ENCODE assay signal across 8 cellular contexts in the genomic region with DNA sequence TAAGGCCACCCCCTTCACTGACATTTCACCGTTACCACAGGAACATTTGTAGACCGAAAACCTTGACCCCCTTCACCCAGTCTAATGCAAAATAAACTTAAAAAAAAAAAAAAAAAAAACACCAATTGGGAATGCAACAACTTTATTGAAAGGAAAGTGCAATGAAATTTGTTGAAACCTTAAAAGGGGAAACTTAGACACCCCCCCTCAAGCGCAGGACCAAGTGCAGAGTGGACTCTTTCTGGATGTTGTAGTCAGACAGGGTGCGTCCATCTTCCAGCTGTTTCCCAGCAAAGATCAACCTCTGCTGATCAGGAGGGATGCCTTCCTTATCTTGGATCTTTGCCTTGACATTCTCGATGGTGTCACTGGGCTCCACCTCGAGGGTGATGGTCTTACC. TPM values are rescaled to one million over a fixed set of nuclear protein-coding genes. Genes with fewer than 3 reads are reported as not detected.
A peak's percentile ranks its signal among the peaks of the same experiment; 100 is the strongest.
DNase-seq lines count a peak whose midpoint lies in the region; ATAC-seq and TF ChIP-seq lines count a peak whose summit lies in the region.
"Not testable (repeated sequence)": the region's sequence is repeated elsewhere in the genome, so short reads cannot be mapped to it uniquely, and the experiment has no call there.

No MANE protein-coding gene starts in this region.

- not testable (repeated sequence) for TF ChIP-seq CTCF in OCI-LY7 (conservative IDR thresholded peaks at IDR 0.05; ENCODE audit: low read length); cardiac fibroblast (IDR thresholded peaks at IDR 0.05; ENCODE audit: low read depth, low read length); fibroblast of villous mesenchyme (IDR thresholded peaks at IDR 0.05; ENCODE audit: insufficient read depth, low read depth, low read length); gastrocnemius medialis (IDR thresholded peaks at IDR 0.05 in 4 of 5, conservative IDR thresholded peaks at IDR 0.05 in 1 of 5); upper lobe of right lung (IDR thresholded peaks at IDR 0.05)

- TF ChIP-seq POLR2A in gastrocnemius medialis (IDR thresholded peaks at IDR 0.05), result not testable (repeated sequence)

- H3K4me3 Mint-ChIP-seq in CD8-positive, alpha-beta memory T cell, result peak overlapping the region; percentile 20 to 78 (median 57)
- H3K4me3 Mint-ChIP-seq in activated T-helper 1 cell treated with anti-CD3 and anti-CD28 coated beads, Interleukin-12 subunit alpha, Interleukin-12 subunit beta, Interleukin-2, Interleukin-4 antibody, amounts not matched to agents 30 ng/mL and 10 ng/mL and 1 ng/mL, durations not matched to agents 14 hours and 24 hours and 36 hours, result peak overlapping the region; percentile 76

- in situ Hi-C loops in gastrocnemius medialis (cut with MboI; ENCODE audit: low sequenced_read_pairs in 4 of 4), result loop anchor here in 1 of 4 donors (25.0 kb wide), 1 partner anchor 874 kb away; no protein-coding TSS in a partner anchor

- peak overlapping the region in 5 of 8 donors; percentile 23 to 78 (median 32) for H3K27ac Mint-ChIP-seq in CD8-positive, alpha-beta memory T cell
- not testable (repeated sequence) for H3K27ac Mint-ChIP-seq in activated T-helper 1 cell treated with anti-CD3 and anti-CD28 coated beads, Interleukin-12 subunit alpha, Interleukin-12 subunit beta, Interleukin-2, Interleukin-4 antibody, amounts not matched to agents 30 ng/mL and 10 ng/mL and 1 ng/mL, durations not matched to agents 14 hours and 24 hours and 36 hours

- POLR2A ChIA-PET in CD8-positive, alpha-beta memory T cell (lab: Charles Lee), result interaction anchor here (1.7 to 6.2 kb wide), 2 partner anchors 16 to 27 kb away, joined by 13 to 55 read pairs; no protein-coding TSS in a partner anchor
- POLR2A ChIA-PET in OCI-LY7 (lab: Charles Lee), result interaction anchor here (2.3 kb wide), 1 partner anchor 8 kb away, joined by 20 read pairs; no protein-coding TSS in a partner anchor

- not testable (repeated sequence) for H3K27ac ChIP-seq in CD8-positive, alpha-beta memory T cell (ENCODE audit: low read depth, low read length); OCI-LY7 (ENCODE audit: low read depth, low read length, poor library complexity, severe bottlenecking); mucosa of rectum (ENCODE audit: low read depth in 2 of 2, low read length in 2 of 2); upper lobe of right lung
- peak overlapping the region; percentile 68 to 76 (median 70) for H3K27ac ChIP-seq in gastrocnemius medialis

- not testable (repeated sequence) for H2AFZ ChIP-seq in OCI-LY7 (ENCODE audit: low read length)

- intact Hi-C loops in OCI-LY7 (cut with micrococcal nuclease; ENCODE audit: unreplicated experiment); upper lobe of right lung (cut with DNase I): not testable (repeated sequence)
- intact Hi-C loops in activated T-helper 1 cell treated with anti-CD3 and anti-CD28 coated beads, Interleukin-12 subunit alpha, Interleukin-12 subunit beta, Interleukin-2, Interleukin-4 antibody, amounts not matched to agents 30 ng/mL and 10 ng/mL and 1 ng/mL, durations not matched to agents 14 hours and 24 hours and 36 hours (cut with micrococcal nuclease), result loop anchor here (10.0 kb wide), 1 partner anchor 1197 kb away; the partner anchor contains the start of gene ATP6V0A2
- intact Hi-C loops in gastrocnemius medialis (cut with DNase I; ENCODE audit: low total_unique reads), result loop anchor here (10.0 kb wide), 1 partner anchor 517 kb away; no protein-coding TSS in a partner anchor

- not testable (repeated sequence) for H3K27me3 ChIP-seq in CD8-positive, alpha-beta memory T cell (ENCODE audit: insufficient read depth, low read length, poor library complexity, severe bottlenecking); mucosa of rectum (ENCODE audit: control insufficient read depth in 2 of 2, insufficient read depth in 2 of 2, low read length in 2 of 2); gastrocnemius medialis; upper lobe of right lung

- H3K36me3 Mint-ChIP-seq in CD8-positive, alpha-beta memory T cell, result peaks cover 18 to 49% (median 22%) of the 10 kb centered on the region in 3 donors
- H3K36me3 Mint-ChIP-seq in activated T-helper 1 cell treated with anti-CD3 and anti-CD28 coated beads, Interleukin-12 subunit alpha, Interleukin-12 subunit beta, Interleukin-2, Interleukin-4 antibody, amounts not matched to agents 30 ng/mL and 10 ng/mL and 1 ng/mL, durations not matched to agents 14 hours and 24 hours and 36 hours (ENCODE audit: low read depth), result peaks cover 41% of the 10 kb centered on the region

- not testable (repeated sequence) for DNase-seq in CD8-positive, alpha-beta memory T cell; OCI-LY7 (ENCODE audit: low spot score); activated T-helper 1 cell treated with anti-CD3 and anti-CD28 coated beads, Interleukin-12 subunit alpha, Interleukin-12 subunit beta, Interleukin-2, Interleukin-4 antibody, amounts not matched to agents 30 ng/mL and 10 ng/mL and 1 ng/mL, durations not matched to agents 14 hours and 24 hours and 36 hours (ENCODE audit: low spot score); cardiac fibroblast (ENCODE audit: low read depth in 2 of 2); fibroblast of villous mesenchyme (ENCODE audit: low read depth); gastrocnemius medialis; upper lobe of right lung

- H3K4me1 Mint-ChIP-seq in CD8-positive, alpha-beta memory T cell, result peaks cover 59 to 71% (median 67%) of the 10 kb centered on the region in 3 donors
- H3K4me1 Mint-ChIP-seq in activated T-helper 1 cell treated with anti-CD3 and anti-CD28 coated beads, Interleukin-12 subunit alpha, Interleukin-12 subunit beta, Interleukin-2, Interleukin-4 antibody, amounts not matched to agents 30 ng/mL and 10 ng/mL and 1 ng/mL, durations not matched to agents 14 hours and 24 hours and 36 hours (ENCODE audit: low read depth), result peaks cover 50% of the 10 kb centered on the region

- H3K4me3 ChIP-seq in CD8-positive, alpha-beta memory T cell (ENCODE audit: low read length), result not testable (repeated sequence)
- H3K4me3 ChIP-seq in OCI-LY7 (ENCODE audit: low read depth, low read length, poor library complexity, severe bottlenecking) (peak overlapping the region; percentile 15), cardiac fibroblast (replicated peaks in 1 of 2; ENCODE audit: low read depth in 2 of 2, low read length in 2 of 2) (peak overlapping the region; percentile 19 to 55), fibroblast of villous mesenchyme (ENCODE audit: low read depth, low read length) (peak overlapping the region; percentile 40), mucosa of rectum (ENCODE audit: low read length in 2 of 2) (peak overlapping the region; percentile 29 to 44), gastrocnemius medialis (peak overlapping the region; percentile 33 to 70 (median 50)), upper lobe of right lung (peak overlapping the region; percentile 32)

- CTCF ChIA-PET in CD8-positive, alpha-beta memory T cell (lab: Charles Lee), result interaction anchor here (1.3 to 30.2 kb wide), 2 partner anchors 16 to 27 kb away, joined by 3 to 711 read pairs; no protein-coding TSS in a partner anchor
- CTCF ChIA-PET in OCI-LY7 (lab: Charles Lee; ENCODE audit: unreplicated experiment), result not testable (repeated sequence)

- not testable (repeated sequence) for ATAC-seq in gastrocnemius medialis, upper lobe of right lung

- H3K4me1 ChIP-seq in CD8-positive, alpha-beta memory T cell (ENCODE audit: insufficient read depth, low read length), result peaks cover 40% of the 10 kb centered on the region
- H3K4me1 ChIP-seq in OCI-LY7 (ENCODE audit: insufficient read depth, low read length, poor library complexity, severe bottlenecking), result peaks cover 51% of the 10 kb centered on the region
- H3K4me1 ChIP-seq in mucosa of rectum (ENCODE audit: control insufficient read depth in 2 of 2, insufficient read depth in 2 of 2, low read length in 2 of 2), result peaks cover 31 to 37% of the 10 kb centered on the region in 2 donors
- peaks cover 17 to 20% of the 10 kb centered on the region in 2 donors for H3K4me1 ChIP-seq in gastrocnemius medialis
- H3K4me1 ChIP-seq in upper lobe of right lung, result peaks cover 36% of the 10 kb centered on the region

- H3K27me3 Mint-ChIP-seq in CD8-positive, alpha-beta memory T cell, result peaks cover 0 to 16% of the 10 kb centered on the region in 2 donors
- not testable (repeated sequence) for H3K27me3 Mint-ChIP-seq in activated T-helper 1 cell treated with anti-CD3 and anti-CD28 coated beads, Interleukin-12 subunit alpha, Interleukin-12 subunit beta, Interleukin-2, Interleukin-4 antibody, amounts not matched to agents 30 ng/mL and 10 ng/mL and 1 ng/mL, durations not matched to agents 14 hours and 24 hours and 36 hours (ENCODE audit: insufficient read depth)

- not testable (repeated sequence) for H3K9me3 ChIP-seq in CD8-positive, alpha-beta memory T cell (ENCODE audit: low read length); OCI-LY7 (ENCODE audit: low read length); mucosa of rectum (ENCODE audit: control insufficient read depth in 2 of 2, low read length in 2 of 2); gastrocnemius medialis; upper lobe of right lung

- H3K4me2 ChIP-seq in OCI-LY7 (ENCODE audit: low read length), result peak overlapping the region; percentile 31

- H3K79me2 ChIP-seq in OCI-LY7 (ENCODE audit: insufficient read depth, low read depth, low read length), result peaks cover 58% of the 10 kb centered on the region

- peaks cover 15% of the 10 kb centered on the region for H3K36me3 ChIP-seq in CD8-positive, alpha-beta memory T cell (ENCODE audit: insufficient read depth, low read length)
- H3K36me3 ChIP-seq in OCI-LY7 (ENCODE audit: insufficient read depth, low read length), result peaks cover 42% of the 10 kb centered on the region
- peaks cover 27 to 32% of the 10 kb centered on the region in 2 donors for H3K36me3 ChIP-seq in mucosa of rectum (ENCODE audit: control insufficient read depth in 2 of 2, insufficient read depth in 2 of 2, low read length in 2 of 2)
- H3K36me3 ChIP-seq in gastrocnemius medialis, result peaks cover 2 to 28% of the 10 kb centered on the region in 2 donors
- H3K36me3 ChIP-seq in upper lobe of right lung, result peaks cover 32% of the 10 kb centered on the region

- peaks cover 0 to 12% (median 4%) of the 10 kb centered on the region in 5 donors for H3K9me3 Mint-ChIP-seq in CD8-positive, alpha-beta memory T cell
- not testable (repeated sequence) for H3K9me3 Mint-ChIP-seq in activated T-helper 1 cell treated with anti-CD3 and anti-CD28 coated beads, Interleukin-12 subunit alpha, Interleukin-12 subunit beta, Interleukin-2, Interleukin-4 antibody, amounts not matched to agents 30 ng/mL and 10 ng/mL and 1 ng/mL, durations not matched to agents 14 hours and 24 hours and 36 hours

- BruUV-seq in OCI-LY7 (replicated peaks; lab: Mats Ljungman, UMichigan), result not testable (repeated sequence)

- not testable (repeated sequence) for H3K9me2 ChIP-seq in OCI-LY7 (ENCODE audit: insufficient read depth, low read length)

- peak overlapping the region in 1 of 2 donors; percentile 6 for H3K9ac ChIP-seq in mucosa of rectum (ENCODE audit: low read depth in 1 of 2, low read length in 2 of 2)

- H4K20me1 ChIP-seq in OCI-LY7 (ENCODE audit: insufficient read depth, low read length), result peaks cover 26% of the 10 kb centered on the region

RNA-seq across cellular contexts. Expression of gene UBC, which starts 2.9 kb away (rescaled TPM):
- 100 to 1,000 TPM; 839 to 849 TPM for total RNA-seq in CD8-positive, alpha-beta memory T cell
- polyA plus RNA-seq in CD8-positive, alpha-beta memory T cell, result 1,913 TPM
- total RNA-seq in OCI-LY7 (2014; rRNA removed; shearing (Covaris generic)), result 425 and 431 TPM in 2 replicates
- total RNA-seq in OCI-LY7 (2022) (616 and 682 TPM in 2 replicates), fibroblast of villous mesenchyme (1,520 and 1,741 TPM in 2 replicates), gastrocnemius medialis (over 10,000 TPM in 2 of 4 donors, 1,000 to 10,000 TPM in 2; 3,173 to 12,805 (median 9,048) TPM), upper lobe of right lung (1,107 TPM)
- total RNA-seq in activated T-helper 1 cell treated with anti-CD3 and anti-CD28 coated beads, Interleukin-12 subunit alpha, Interleukin-12 subunit beta, Interleukin-2, Interleukin-4 antibody, amounts not matched to agents 30 ng/mL and 10 ng/mL and 1 ng/mL, durations not matched to agents 14 hours and 24 hours and 36 hours, result 883 and 899 TPM in 2 replicates

RNA-seq across cellular contexts. Expression of gene SCARB1, which starts 47.9 kb away (rescaled TPM):
- 10 to 100 TPM; 20.4 to 21.6 TPM for total RNA-seq in CD8-positive, alpha-beta memory T cell
- 3.6 TPM for polyA plus RNA-seq in CD8-positive, alpha-beta memory T cell
- 24.4 and 42.9 TPM in 2 replicates for total RNA-seq in OCI-LY7 (2014; rRNA removed; shearing (Covaris generic))
- total RNA-seq in OCI-LY7 (2022) (99.0 and 112 TPM in 2 replicates), fibroblast of villous mesenchyme (22.5 and 28.5 TPM in 2 replicates), gastrocnemius medialis (1 to 10 TPM; 5.4 to 8.7 (median 6.2) TPM), upper lobe of right lung (35.3 TPM)
- 17.9 and 18.5 TPM in 2 replicates for total RNA-seq in activated T-helper 1 cell treated with anti-CD3 and anti-CD28 coated beads, Interleukin-12 subunit alpha, Interleukin-12 subunit beta, Interleukin-2, Interleukin-4 antibody, amounts not matched to agents 30 ng/mL and 10 ng/mL and 1 ng/mL, durations not matched to agents 14 hours and 24 hours and 36 hours
